Comparison of ENCODE assay signal across 15 cellular contexts in the genomic region with DNA sequence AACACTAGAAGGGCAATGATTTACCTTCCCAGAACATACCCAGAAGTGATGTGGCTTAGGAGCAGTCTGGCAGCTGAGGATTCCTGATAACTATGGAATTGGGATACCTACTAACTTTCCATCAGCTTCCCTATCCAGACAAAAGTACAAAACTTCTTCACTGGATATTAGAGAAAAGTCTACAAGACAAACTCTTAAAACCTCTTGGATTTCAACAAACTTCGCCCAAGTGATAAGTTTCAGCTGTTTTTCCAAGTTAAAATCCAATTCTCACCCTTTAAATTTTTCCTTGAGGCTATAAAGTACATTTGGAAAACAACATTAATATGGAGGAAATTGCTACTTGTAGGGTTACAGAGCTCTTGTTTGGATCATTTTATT. TPM values are rescaled to one million over a fixed set of nuclear protein-coding genes. Genes with fewer than 3 reads are reported as not detected.
DNase-seq lines count a peak whose midpoint lies in the region; ATAC-seq and TF ChIP-seq lines count a peak whose summit lies in the region.
"Had no signal": no experiment of that assay in that cellular context is flagged by ENCODE, and none has a peak within 500 bp of the region (broad histone marks: within the 10 kb centered on the region; RNA-seq: fewer than 3 reads in every experiment).

No MANE protein-coding gene starts in this region.

- no peaks in the 10 kb centered on the region for H4K20me1 ChIP-seq in mammary epithelial cell (ENCODE audit: insufficient read depth, low read length)

- intact Hi-C loops in mammary epithelial cell (cut with micrococcal nuclease) (no loop called here), left ventricle myocardium superior (cut with micrococcal nuclease) (no loop called here)

- DNase-seq in HFF-Myc (ENCODE audit: extremely low read depth, low read depth): peak; percentile 11
- no peak for DNase-seq in mammary epithelial cell
- no peak for DNase-seq in left ventricle myocardium superior
- no peak for DNase-seq in stimulated activated naive CD8-positive, alpha-beta T cell treated with anti-CD3 and anti-CD28 coated beads, Interleukin-15, Interleukin-2, amounts not matched to agents 100 U/mL and 50 U/mL, for 24 hours
- DNase-seq in activated CD8-positive, alpha-beta memory T cell treated with anti-CD3 and anti-CD28 coated beads, Interleukin-2, amount 50 U/mL, for 4 hours: no peak
- DNase-seq in UCSD-AML1 (lab: John Stamatoyannopoulos, UW; ENCODE audit: unreplicated experiment): no peak
- DNase-seq: activated CD4-positive, alpha-beta T cell treated with anti-CD3 and anti-CD28 coated beads for 48 hours; activated naive CD4-positive, alpha-beta T cell treated with Interleukin-2 at 50 U/mL for 16 hours; erythroblast; NCI-H187 treated with DMSO at 0.1 percent for 48 hours; NCI-H524; stimulated activated CD4-positive, alpha-beta T cell treated with anti-CD3 and anti-CD28 coated beads, Interleukin-4, amount 100 ng/mL, for 1 hour had no signal

- TF ChIP-seq CTCF in HFF-Myc (IDR thresholded peaks at IDR 0.05; ENCODE audit: low read depth, low read length, missing control alignments): no peak
- TF ChIP-seq CTCF in mammary epithelial cell (conservative IDR thresholded peaks at IDR 0.05 in 1 of 2, IDR thresholded peaks at IDR 0.05 in 1 of 2; ENCODE audit: extremely low read depth in 1 of 2, insufficient read depth in 1 of 2, low read depth in 1 of 2, low read length in 2 of 2): no peak

- H3K9ac ChIP-seq in mammary epithelial cell (ENCODE audit: insufficient read depth, low read length): no peak overlapping the region
- H3K9ac ChIP-seq in skeletal muscle tissue (ENCODE audit: low read depth in 1 of 3, low read length in 3 of 3): no peak overlapping the region

- TSS peak; percentile 84 for BruUV-seq in mammary epithelial cell (replicated peaks; lab: Mats Ljungman, UMichigan)

- ATAC-seq in left ventricle myocardium superior (peak; percentile 64), HG02798 (IDR thresholded peaks at IDR 0.05; ENCODE audit: poor library complexity, unreplicated experiment) (no peak)
- no peak for ATAC-seq in stimulated activated naive CD8-positive, alpha-beta T cell treated with anti-CD3 and anti-CD28 coated beads, Interleukin-15, Interleukin-2, amounts not matched to agents 100 U/mL and 50 U/mL, for 24 hours

- 63% methylated on average over 1 of the region's 1 CpG for WGBS in mammary epithelial cell (ENCODE audit: low coverage, missing lambda C conversion rate)

- H3K4me1 ChIP-seq in mammary epithelial cell (ENCODE audit: insufficient read depth, low read length) (peaks cover 37% of the 10 kb centered on the region), skeletal muscle tissue (ENCODE audit: control insufficient read depth in 3 of 3, insufficient read depth in 3 of 3, low read length in 3 of 3) (peaks cover 0 to 4% (median 2%) of the 10 kb centered on the region in 3 donors)

- CTCF ChIA-PET in mammary epithelial cell (lab: Charles Lee; ENCODE audit: low non-redundant PET): no interaction called here

- no peaks in the 10 kb centered on the region for H3K79me2 ChIP-seq in mammary epithelial cell (ENCODE audit: insufficient read depth, low read length)

- peak overlapping the region; percentile 53 for H3K4me2 ChIP-seq in mammary epithelial cell (ENCODE audit: insufficient read depth, low read depth, low read length)

- H3K27me3 ChIP-seq in mammary epithelial cell (ENCODE audit: insufficient read depth, low read length) (no peaks in the 10 kb centered on the region), skeletal muscle tissue (ENCODE audit: control insufficient read depth in 3 of 3, insufficient read depth in 3 of 3, low read length in 3 of 3) (no peaks in the 10 kb centered on the region)

- dilution Hi-C loops in mammary epithelial cell (cut with HindIII; ENCODE audit: low sequenced_read_pairs): no loop called here

- H3K36me3 ChIP-seq in mammary epithelial cell (ENCODE audit: insufficient read depth, low read length): no peaks in the 10 kb centered on the region
- no peaks in the 10 kb centered on the region for H3K36me3 ChIP-seq in skeletal muscle tissue (ENCODE audit: control insufficient read depth in 3 of 3, insufficient read depth in 3 of 3, low read length in 3 of 3)

- H3K27ac ChIP-seq in mammary epithelial cell (ENCODE audit: insufficient read depth, low read depth, low read length): peak overlapping the region; percentile 60
- peak overlapping the region; percentile 39 for H3K27ac ChIP-seq in skeletal muscle tissue (ENCODE audit: low read depth, low read length)

- in situ Hi-C loops in mammary epithelial cell (cut with MboI; ENCODE audit: low sequenced_read_pairs in 2 of 2): no loop called here

- no peak overlapping the region for H3K4me3 ChIP-seq in HFF-Myc (replicated peaks; ENCODE audit: low read depth, low read length)
- H3K4me3 ChIP-seq in mammary epithelial cell (replicated peaks in 1 of 3; ENCODE audit: insufficient read depth in 1 of 3, low read depth in 2 of 3, low read length in 3 of 3): no peak overlapping the region
- H3K4me3 ChIP-seq in skeletal muscle tissue (ENCODE audit: low read length in 3 of 3): no peak overlapping the region
- H3K4me3 ChIP-seq: coronary artery had no signal

- H3K9me3 ChIP-seq in mammary epithelial cell (replicated peaks; ENCODE audit: insufficient read depth, low read length) (peaks cover 4% of the 10 kb centered on the region), skeletal muscle tissue (ENCODE audit: control insufficient read depth in 3 of 3, low read length in 3 of 3) (no peaks in the 10 kb centered on the region)

- H2AFZ ChIP-seq in mammary epithelial cell (ENCODE audit: low read depth, low read length): peak overlapping the region; percentile 65

RNA-seq across cellular contexts. Expression of gene SLIT2, which starts 58.2 kb away (rescaled TPM):
- 1 to 10 TPM in 1 of 2 donors, under 1 TPM in 1; 0.17 to 4.2 TPM for total RNA-seq in mammary epithelial cell
- 1.9 TPM for polyA plus RNA-seq in mammary epithelial cell
- polyA minus RNA-seq in mammary epithelial cell: 4.9 TPM
- 8.5 TPM for total RNA-seq in left ventricle myocardium superior
- 12.0 TPM for total RNA-seq in skeletal muscle tissue
